ENCODE assay signal across 8 cellular contexts in genomic region chr22:38051900-38052862, GRCh38. TPM values are rescaled to one million over a fixed set of nuclear protein-coding genes. Genes with fewer than 3 reads are reported as not detected.
DNase-seq lines count a peak whose midpoint lies in the region; ATAC-seq and TF ChIP-seq lines count a peak whose summit lies in the region.

No MANE protein-coding gene starts in this region.

- peak; percentile 83 for DNase-seq in COR-L47 (lab: John Stamatoyannopoulos, UW)
- DNase-seq in NCI-H345 treated with DMSO at 0.1 percent for 48 hours (lab: John Stamatoyannopoulos, UW; ENCODE audit: unreplicated experiment): peak; percentile 36
- peak; percentile 75 for DNase-seq in activated B cell treated with CpG ODN at 0.5 μM for 24 hours
- DNase-seq in breast epithelium (ENCODE audit: low spot score in 2 of 2): peak; percentile 68 to 80
- peak; percentile 61 for DNase-seq in iris pigment epithelial cell (ENCODE audit: low read depth)
- peak; percentile 46 to 51 for DNase-seq in stimulated activated CD4-positive, alpha-beta T cell treated with anti-CD3 and anti-CD28 coated beads, Interleukin-1b, Interleukin-23, amount 100 ng/mL, for 1 hour (ENCODE audit: low read depth in 2 of 2)

- peak overlapping the region in 1 of 3 donors; percentile 22 for H3K4me3 ChIP-seq in breast epithelium

- no peaks in the 10 kb centered on the region for H3K36me3 ChIP-seq in breast epithelium

- no peaks in the 10 kb centered on the region for H3K9me3 ChIP-seq in breast epithelium

- no peak overlapping the region for H3K4me3 Mint-ChIP-seq in activated B cell treated with CpG ODN at 0.5 μM for 24 hours

- POLR2A ChIA-PET in activated B cell treated with CpG ODN at 0.5 μM for 24 hours (lab: Charles Lee): interaction anchor here (0.7 to 1.5 kb wide), 8 partner anchors 8 to 818 kb away, joined by 3 to 11 read pairs (median 4); partner anchors contain the start of genes DMC1, MAFF and TOMM22

- intact Hi-C loops in activated B cell treated with CpG ODN at 0.5 μM for 24 hours (cut with micrococcal nuclease): loop anchor here (1.0 to 10.0 kb wide), 9 partner anchors 153 to 951 kb away; partner anchors contain the start of genes CBY1, FAM227A, MAFF and TOMM22
- intact Hi-C loops in breast epithelium (cut with DNase I; ENCODE audit: low total_unique reads): loop anchor here (10.0 kb wide), 2 partner anchors 153 to 303 kb away; partner anchors contain the start of gene MAFF

- peak; percentile 75 for TF ChIP-seq CTCF in activated B cell treated with CpG ODN at 0.5 μM for 24 hours (IDR thresholded peaks at IDR 0.05)
- TF ChIP-seq CTCF in breast epithelium (IDR thresholded peaks at IDR 0.05): peak; percentile 74 to 94 (median 93)

- no peaks in the 10 kb centered on the region for H3K9me3 Mint-ChIP-seq in activated B cell treated with CpG ODN at 0.5 μM for 24 hours

- CTCF ChIA-PET in activated B cell treated with CpG ODN at 0.5 μM for 24 hours (lab: Charles Lee): interaction anchor here (0.7 to 4.0 kb wide), 41 partner anchors 9 to 952 kb away, joined by 3 to 77 read pairs (median 4); partner anchors contain the start of genes DMC1, GTPBP1, PLA2G6 and TOMM22

- ATAC-seq in HG02763 (IDR thresholded peaks at IDR 0.05; ENCODE audit: unreplicated experiment) (peak; percentile 54), activated B cell treated with CpG ODN at 0.5 μM for 24 hours (ENCODE audit: low read depth) (peak; percentile 87), GM19395 (IDR thresholded peaks at IDR 0.05; ENCODE audit: unreplicated experiment) (no peak)

- peaks cover 13% of the 10 kb centered on the region for H3K27me3 Mint-ChIP-seq in activated B cell treated with CpG ODN at 0.5 μM for 24 hours

- H3K27ac ChIP-seq in breast epithelium: no peak overlapping the region

- no peaks in the 10 kb centered on the region for H3K27me3 ChIP-seq in breast epithelium

- TF ChIP-seq POLR2A in breast epithelium (IDR thresholded peaks at IDR 0.05): no peak

- peaks cover 14% of the 10 kb centered on the region for H3K4me1 Mint-ChIP-seq in activated B cell treated with CpG ODN at 0.5 μM for 24 hours

- H3K4me1 ChIP-seq in breast epithelium: no peaks in the 10 kb centered on the region

- no peak overlapping the region for H3K27ac Mint-ChIP-seq in activated B cell treated with CpG ODN at 0.5 μM for 24 hours

- peaks cover 3% of the 10 kb centered on the region for H3K36me3 Mint-ChIP-seq in activated B cell treated with CpG ODN at 0.5 μM for 24 hours (ENCODE audit: low read depth)

RNA-seq across cellular contexts. Expression of gene PICK1, which starts 5.0 kb away (rescaled TPM):
- 21.5 and 25.5 TPM in 2 replicates for total RNA-seq in activated B cell treated with CpG ODN at 0.5 μM for 24 hours
- 10 to 100 TPM; 42.0 to 61.3 (median 49.9) TPM for total RNA-seq in breast epithelium

RNA-seq across cellular contexts. Expression of gene SLC16A8, which starts 31.8 kb away (rescaled TPM):
- total RNA-seq in activated B cell treated with CpG ODN at 0.5 μM for 24 hours (not detected in 2 replicates), breast epithelium (1 to 10 TPM in 1 of 3 donors, under 1 TPM in 1, not detected in 1; 0.33 to 1.3 TPM)

RNA-seq across cellular contexts. Expression of gene BAIAP2L2, which starts 58.3 kb away (rescaled TPM):
- total RNA-seq in activated B cell treated with CpG ODN at 0.5 μM for 24 hours: 0.34 and 0.64 TPM in 2 replicates
- 1 to 10 TPM in 2 of 3 donors, under 1 TPM in 1; 0.80 to 1.3 (median 1.0) TPM for total RNA-seq in breast epithelium
